Comparison of ENCODE assay signal across 14 cellular contexts in genomic region chr7:151608031-151608551, GRCh38.
DNase-seq lines count a peak whose midpoint lies in the region; ATAC-seq, FAIRE-seq and TF ChIP-seq lines count a peak whose summit lies in the region.
"Had no signal": no experiment of that assay in that cellular context is flagged by ENCODE, and none has a peak within 500 bp of the region (broad histone marks: within the 10 kb centered on the region; RNA-seq: fewer than 3 reads in every experiment).

No MANE protein-coding gene starts in this region.

- peak; percentile 36 for DNase-seq in BE2C
- DNase-seq in HK-2 (ENCODE audit: unreplicated experiment) = peak; percentile 33
- no peak for DNase-seq in astrocyte of the cerebellum (ENCODE audit: low read depth)
- peak; percentile 50 for DNase-seq in left colon
- no peak for DNase-seq in tibial artery
- no peak for DNase-seq in activated CD8-positive, alpha-beta memory T cell treated with anti-CD3 and anti-CD28 coated beads for 24 hours
- DNase-seq in kidney = no peak
- DNase-seq in activated CD4-positive, alpha-beta T cell treated with anti-CD3 and anti-CD28 coated beads, Interleukin-2, amount 10 ng/mL, durations not matched to agents 7 days and 5 days = no peak
- DNase-seq: activated CD4-positive, alpha-beta T cell treated with anti-CD3 and anti-CD28 coated beads, Interleukin-2, amount 50 U/mL, for 1 hour; activated naive CD4-positive, alpha-beta T cell; NCI-H748 treated with DMSO at 0.1 percent for 48 hours had no signal

- H3K27ac ChIP-seq in tibial artery = no peak overlapping the region
- H3K27ac ChIP-seq in kidney (ENCODE audit: low read depth in 2 of 2, low read length in 2 of 2) = no peak overlapping the region
- H3K27ac ChIP-seq: BLaER1 had no signal

- H3K36me3 ChIP-seq in BE2C = no peaks in the 10 kb centered on the region
- H3K36me3 ChIP-seq in tibial artery = peaks cover 22 to 30% (median 25%) of the 10 kb centered on the region in 3 donors
- H3K36me3 ChIP-seq in kidney (ENCODE audit: control insufficient read depth in 1 of 2, insufficient read depth in 2 of 2, low read length in 2 of 2) = peaks cover 2 to 3% of the 10 kb centered on the region in 2 donors

- CTCF ChIA-PET in activated CD4-positive, alpha-beta T cell treated with anti-CD3 and anti-CD28 coated beads, Interleukin-2, amount 10 ng/mL, durations not matched to agents 7 days and 5 days (lab: Charles Lee) = no interaction called here

- peaks cover 2% of the 10 kb centered on the region for H3K4me1 Mint-ChIP-seq in activated CD4-positive, alpha-beta T cell treated with anti-CD3 and anti-CD28 coated beads, Interleukin-2, amount 10 ng/mL, durations not matched to agents 7 days and 5 days

- POLR2A ChIA-PET in activated CD4-positive, alpha-beta T cell treated with anti-CD3 and anti-CD28 coated beads, Interleukin-2, amount 10 ng/mL, durations not matched to agents 7 days and 5 days (lab: Charles Lee) = no interaction called here

- no peak overlapping the region for H3K4me3 Mint-ChIP-seq in activated CD4-positive, alpha-beta T cell treated with anti-CD3 and anti-CD28 coated beads, Interleukin-2, amount 10 ng/mL, durations not matched to agents 7 days and 5 days
- H3K4me3 Mint-ChIP-seq: stimulated activated naive CD8-positive, alpha-beta T cell treated with anti-CD3 and anti-CD28 coated beads, Interleukin-15, Interleukin-2, amounts not matched to agents 100 ng/mL and 50 ng/mL, for 24 hours had no signal

- H3K9me3 ChIP-seq in BE2C (no peaks in the 10 kb centered on the region), tibial artery (no peaks in the 10 kb centered on the region), kidney (ENCODE audit: control insufficient read depth in 1 of 2, low read length in 2 of 2) (no peaks in the 10 kb centered on the region)
- H3K9me3 ChIP-seq: BLaER1 had no signal

- in situ Hi-C loops in astrocyte of the cerebellum (cut with HindIII; ENCODE audit: low sequenced_read_pairs) = loop anchor here (5.0 kb wide), 1 partner anchor 39 kb away; no protein-coding TSS in a partner anchor

- H3K27me3 ChIP-seq in BE2C (no peaks in the 10 kb centered on the region), tibial artery (no peaks in the 10 kb centered on the region)
- H3K27me3 ChIP-seq: BLaER1 had no signal

- intact Hi-C loops in left colon (cut with DNase I, micrococcal nuclease) (no loop called here), tibial artery (cut with DNase I; ENCODE audit: low total_unique reads) (no loop called here), kidney (cut with DNase I) (no loop called here)

- H3K9me3 Mint-ChIP-seq in activated CD4-positive, alpha-beta T cell treated with anti-CD3 and anti-CD28 coated beads, Interleukin-2, amount 10 ng/mL, durations not matched to agents 7 days and 5 days = no peaks in the 10 kb centered on the region
- H3K9me3 Mint-ChIP-seq: stimulated activated naive CD8-positive, alpha-beta T cell treated with anti-CD3 and anti-CD28 coated beads, Interleukin-15, Interleukin-2, amounts not matched to agents 100 ng/mL and 50 ng/mL, for 24 hours had no signal

- FAIRE-seq in kidney (lab: Jason Lieb, UNC) = no peak

- H3K4me3 ChIP-seq in BE2C (ENCODE audit: low read depth, low read length) (no peak overlapping the region), astrocyte of the cerebellum (ENCODE audit: low read depth, low read length) (no peak overlapping the region), tibial artery (no peak overlapping the region), kidney (ENCODE audit: low read length in 2 of 2) (no peak overlapping the region)
- H3K4me3 ChIP-seq: BLaER1 had no signal

- peak; percentile 94 for ATAC-seq in left colon

- H3K9ac ChIP-seq in kidney (ENCODE audit: low read length in 2 of 2) = no peak overlapping the region
- H3K9ac ChIP-seq: BLaER1 had no signal

- TF ChIP-seq CTCF in BE2C (IDR thresholded peaks at IDR 0.05; ENCODE audit: low read depth, low read length) (peak; percentile 32; the same call in 1 of the 2 replicates), astrocyte of the cerebellum (IDR thresholded peaks at IDR 0.05; ENCODE audit: low read depth, low read length, missing control alignments) (peak; percentile 30), tibial artery (IDR thresholded peaks at IDR 0.05) (no peak), kidney (IDR thresholded peaks at IDR 0.05; ENCODE audit: borderline replicate concordance, extremely low read depth, insufficient read depth) (no peak)

- no peaks in the 10 kb centered on the region for H3K27me3 Mint-ChIP-seq in activated CD4-positive, alpha-beta T cell treated with anti-CD3 and anti-CD28 coated beads, Interleukin-2, amount 10 ng/mL, durations not matched to agents 7 days and 5 days
- H3K27me3 Mint-ChIP-seq: progenitor cell of endocrine pancreas; stimulated activated naive CD8-positive, alpha-beta T cell treated with anti-CD3 and anti-CD28 coated beads, Interleukin-15, Interleukin-2, amounts not matched to agents 100 ng/mL and 50 ng/mL, for 24 hours had no signal

- H3K4me1 ChIP-seq in BE2C (no peaks in the 10 kb centered on the region), tibial artery (peaks cover 0 to 25% (median 5%) of the 10 kb centered on the region in 4 donors), kidney (ENCODE audit: control insufficient read depth in 1 of 2, insufficient read depth in 1 of 2, low read depth in 1 of 2, low read length in 2 of 2) (no peaks in the 10 kb centered on the region)
- H3K4me1 ChIP-seq: BLaER1 had no signal

- no peaks in the 10 kb centered on the region for H3K36me3 Mint-ChIP-seq in activated CD4-positive, alpha-beta T cell treated with anti-CD3 and anti-CD28 coated beads, Interleukin-2, amount 10 ng/mL, durations not matched to agents 7 days and 5 days (ENCODE audit: low read depth)

- no peak overlapping the region for H3K27ac Mint-ChIP-seq in activated CD4-positive, alpha-beta T cell treated with anti-CD3 and anti-CD28 coated beads, Interleukin-2, amount 10 ng/mL, durations not matched to agents 7 days and 5 days
- H3K27ac Mint-ChIP-seq: progenitor cell of endocrine pancreas; stimulated activated naive CD8-positive, alpha-beta T cell treated with anti-CD3 and anti-CD28 coated beads, Interleukin-15, Interleukin-2, amounts not matched to agents 100 ng/mL and 50 ng/mL, for 24 hours had no signal

Comparison
In these comparisons a context has a peak if more than half of its experiments do, and no peak if none do; other contexts are left out.
1. DNase-seq: peak in BE2C (single experiment), HK-2 (single experiment) and left colon (2 of 2); none in astrocyte of the cerebellum (single experiment), tibial artery (0 of 2), activated CD8-positive, alpha-beta memory T cell treated with anti-CD3 and anti-CD28 coated beads for 24 hours (single experiment), kidney (single experiment) and activated CD4-positive, alpha-beta T cell treated with anti-CD3 and anti-CD28 coated beads, Interleukin-2, amount 10 ng/mL, durations not matched to agents 7 days and 5 days (single experiment).
2. CTCF ChIP-seq: peak in BE2C (single experiment) and astrocyte of the cerebellum (single experiment); none in tibial artery (0 of 2) and kidney (single experiment).